8 cellular contexts compared by ENCODE assay signal in the genomic region with DNA sequence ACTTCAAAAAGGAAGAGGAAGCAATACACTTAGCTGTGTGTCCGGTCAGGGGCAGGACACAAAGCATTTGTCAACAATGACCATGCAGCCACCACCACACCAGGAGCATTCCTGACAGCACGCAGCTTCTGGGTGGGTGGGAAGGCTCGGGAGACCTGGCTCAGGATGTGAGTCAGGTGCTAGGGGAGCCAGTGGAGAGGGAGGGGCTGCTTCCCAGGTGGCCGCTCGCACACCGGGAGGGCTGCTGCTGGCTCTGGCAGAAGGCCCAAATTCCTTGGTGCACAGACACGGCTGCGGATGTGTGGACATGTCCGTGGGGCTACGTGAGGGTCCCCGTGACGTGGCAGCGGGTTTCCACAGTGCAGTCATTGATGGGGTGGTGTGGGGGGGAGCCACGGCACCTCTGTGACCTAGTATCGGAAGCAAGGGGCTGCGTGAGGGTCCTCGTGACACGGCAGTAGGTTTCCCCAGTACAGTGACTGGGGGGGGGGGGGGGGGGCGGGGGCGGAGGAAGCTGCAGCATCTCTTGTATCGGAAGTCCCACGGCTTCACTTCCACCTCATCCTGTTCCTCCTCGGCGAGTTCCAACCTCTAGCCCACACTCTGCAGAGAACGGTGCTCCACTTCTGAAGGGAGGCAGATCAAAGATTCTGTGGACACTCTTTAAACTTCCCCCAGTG.
DNase-seq lines count a peak whose midpoint lies in the region; ATAC-seq, FAIRE-seq and TF ChIP-seq lines count a peak whose summit lies in the region.

No MANE protein-coding gene starts in this region.

- H3K4me3 ChIP-seq in ACC112 (ENCODE audit: low read depth, low read length) (no peak overlapping the region), kidney (ENCODE audit: low read length in 2 of 2) (no peak overlapping the region), lower leg skin (ENCODE audit: low read depth, poor library complexity, severe bottlenecking) (no peak overlapping the region)

- H2AFZ ChIP-seq in ACC112 (ENCODE audit: low read length, unreplicated experiment): no peak overlapping the region

- WGBS in lower leg skin, 2 donors: 48 to 50% methylated on average over 18 to 24 of the region's 25 CpGs

- no peaks in the 10 kb centered on the region for H3K9me3 ChIP-seq in kidney (ENCODE audit: control insufficient read depth in 1 of 2, low read length in 2 of 2)

- H3K36me3 Mint-ChIP-seq in activated naive CD4-positive, alpha-beta T cell treated with anti-CD3 and anti-CD28 coated beads, Interleukin-2, amount 50 U/mL, for 72 hours: no peaks in the 10 kb centered on the region

- no peak for TF ChIP-seq CTCF in kidney (IDR thresholded peaks at IDR 0.05; ENCODE audit: borderline replicate concordance, extremely low read depth, insufficient read depth)
- TF ChIP-seq CTCF in lower leg skin (IDR thresholded peaks at IDR 0.05): no peak

- peak; percentile 31 to 62 for ATAC-seq in activated naive CD4-positive, alpha-beta T cell treated with anti-CD3 and anti-CD28 coated beads, Interleukin-2, amount 50 U/mL, for 72 hours
- ATAC-seq in HG03097 (IDR thresholded peaks at IDR 0.05; ENCODE audit: low FRiP score, unreplicated experiment) (no peak), HG02852 (IDR thresholded peaks at IDR 0.05; ENCODE audit: unreplicated experiment) (no peak)

- H3K9me3 Mint-ChIP-seq in activated naive CD4-positive, alpha-beta T cell treated with anti-CD3 and anti-CD28 coated beads, Interleukin-2, amount 50 U/mL, for 72 hours: no peaks in the 10 kb centered on the region

- H3K9ac ChIP-seq in kidney (ENCODE audit: low read length in 2 of 2): no peak overlapping the region

- TF ChIP-seq POLR2A in lower leg skin (IDR thresholded peaks at IDR 0.05): no peak

- intact Hi-C loops in kidney (cut with DNase I) (loop anchor here (10.0 kb wide), 1 partner anchor 174 kb away; a partner anchor contains a TSS), lower leg skin (cut with DNase I; ENCODE audit: low total_unique reads) (loop anchor here (10.0 kb wide), 1 partner anchor 184 kb away; no protein-coding TSS in a partner anchor)

- DNase-seq in HT1080 (ENCODE audit: low read depth): peak; percentile 91
- DNase-seq in activated naive CD4-positive, alpha-beta T cell treated with anti-CD3 and anti-CD28 coated beads, Interleukin-2, amount 50 U/mL, for 72 hours (ENCODE audit: low spot score in 2 of 2): no peak
- peak; percentile 88 for DNase-seq in kidney
- no peak for DNase-seq in lower leg skin (ENCODE audit: low spot score in 2 of 2)
- no peak for DNase-seq in NOMO-1 treated with DMSO at 0.1 percent for 48 hours (lab: John Stamatoyannopoulos, UW; ENCODE audit: unreplicated experiment)

- H3K36me3 ChIP-seq in ACC112 (ENCODE audit: insufficient read depth, low read length): no peaks in the 10 kb centered on the region
- H3K36me3 ChIP-seq in kidney (ENCODE audit: control insufficient read depth in 1 of 2, insufficient read depth in 2 of 2, low read length in 2 of 2): no peaks in the 10 kb centered on the region

- H3K79me2 ChIP-seq in ACC112 (ENCODE audit: control insufficient read depth, insufficient read depth, low read length, unreplicated experiment): peaks cover 92% of the 10 kb centered on the region

- FAIRE-seq in kidney (lab: Jason Lieb, UNC): no peak

- no peaks in the 10 kb centered on the region for H3K27me3 ChIP-seq in ACC112 (ENCODE audit: insufficient read depth, low read length)

- peak overlapping the region; percentile 50; the same call in 1 of the 2 replicates for H3K27ac ChIP-seq in ACC112 (ENCODE audit: low read depth, low read length)
- H3K27ac ChIP-seq in kidney (ENCODE audit: low read depth in 2 of 2, low read length in 2 of 2): peak overlapping the region in 1 of 2 donors; percentile 55

- H3K27ac Mint-ChIP-seq in activated naive CD4-positive, alpha-beta T cell treated with anti-CD3 and anti-CD28 coated beads, Interleukin-2, amount 50 U/mL, for 72 hours: peak overlapping the region in 1 of 2 donors; percentile 55

- peaks cover 63% of the 10 kb centered on the region for H3K4me1 ChIP-seq in ACC112 (ENCODE audit: control insufficient read depth, insufficient read depth, low read length, unreplicated experiment)
- peaks cover 33 to 34% of the 10 kb centered on the region in 2 donors for H3K4me1 ChIP-seq in kidney (ENCODE audit: control insufficient read depth in 1 of 2, insufficient read depth in 1 of 2, low read depth in 1 of 2, low read length in 2 of 2)

Comparison
In these comparisons a context has a peak if more than half of its experiments do, and no peak if none do; other contexts are left out.
1. DNase-seq: peak in HT1080 (single experiment) and kidney (single experiment); none in activated naive CD4-positive, alpha-beta T cell treated with anti-CD3 and anti-CD28 coated beads, Interleukin-2, amount 50 U/mL, for 72 hours (0 of 2), lower leg skin (0 of 2) and NOMO-1 treated with DMSO at 0.1 percent for 48 hours (single experiment).
2. ATAC-seq: peak in activated naive CD4-positive, alpha-beta T cell treated with anti-CD3 and anti-CD28 coated beads, Interleukin-2, amount 50 U/mL, for 72 hours (2 of 2); none in HG03097 (single experiment) and HG02852 (single experiment).